10 cellular contexts compared by ENCODE assay signal in the genomic region with DNA sequence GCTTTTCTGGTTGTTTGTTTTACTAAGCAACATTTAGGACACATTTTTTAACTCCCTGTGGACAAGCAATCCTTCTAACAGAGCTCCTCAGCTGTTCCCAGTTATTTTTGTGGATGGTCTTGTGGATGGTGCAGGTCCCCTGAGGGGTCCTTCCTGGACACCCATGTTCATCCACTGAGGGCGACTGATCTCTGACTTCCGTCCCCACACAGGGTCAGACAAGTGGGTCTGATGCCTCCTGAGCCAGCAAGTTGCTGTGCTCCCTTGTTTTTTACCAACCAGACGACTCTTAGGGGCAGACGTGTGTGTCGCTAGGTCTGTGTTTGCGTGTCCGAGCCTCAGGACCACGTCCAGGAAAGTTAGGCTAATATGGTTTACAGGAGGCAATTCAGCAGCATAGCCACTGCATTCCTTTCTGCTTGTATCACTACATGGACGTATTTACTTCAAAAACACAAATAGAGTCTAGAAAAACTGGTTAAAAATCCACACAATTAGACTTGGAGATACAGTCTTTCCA.
A peak's percentile ranks its signal among the peaks of the same experiment; 100 is the strongest.
DNase-seq lines count a peak whose midpoint lies in the region; TF ChIP-seq lines count a peak whose summit lies in the region.
"Had no signal": no experiment of that assay in that cellular context is flagged by ENCODE, and none has a peak within 500 bp of the region (broad histone marks: within the 10 kb centered on the region; RNA-seq: fewer than 3 reads in every experiment).

No MANE protein-coding gene starts in this region.

- no peaks in the 10 kb centered on the region for H3K27me3 Mint-ChIP-seq in activated CD4-positive, alpha-beta T cell treated with anti-CD3 and anti-CD28 coated beads, Interleukin-2, amount 10 ng/mL, durations not matched to agents 7 days and 5 days

- TF ChIP-seq POLR2A in prostate gland (IDR thresholded peaks at IDR 0.05): no peak

- peaks cover 5% of the 10 kb centered on the region for H3K9me3 Mint-ChIP-seq in activated CD4-positive, alpha-beta T cell treated with anti-CD3 and anti-CD28 coated beads, Interleukin-2, amount 10 ng/mL, durations not matched to agents 7 days and 5 days

- TF ChIP-seq CTCF in astrocyte of the spinal cord (IDR thresholded peaks at IDR 0.05; ENCODE audit: low read depth, low read length): no peak
- TF ChIP-seq CTCF in right atrium auricular region (IDR thresholded peaks at IDR 0.05): no peak
- no peak for TF ChIP-seq CTCF in prostate gland (IDR thresholded peaks at IDR 0.05)

- H3K36me3 ChIP-seq in right atrium auricular region (no peaks in the 10 kb centered on the region), prostate gland (no peaks in the 10 kb centered on the region)

- DNase-seq in AG08395 (ENCODE audit: low spot score) (peak; percentile 82), astrocyte of the spinal cord (ENCODE audit: low read depth, low spot score) (peak; percentile 78), right atrium auricular region (ENCODE audit: low spot score) (no peak), prostate gland (ENCODE audit: low spot score) (peak; percentile 3), COLO668 (lab: John Stamatoyannopoulos, UW; ENCODE audit: unreplicated experiment) (no peak)
- no peak for DNase-seq in stimulated activated CD4-positive, alpha-beta T cell treated with anti-CD3 and anti-CD28 coated beads, Interleukin-15, amount 100 ng/mL, for 24 hours
- DNase-seq in stimulated activated CD4-positive, alpha-beta T cell treated with anti-CD3 and anti-CD28 coated beads, Interleukin-1b, Interleukin-23, amount 100 ng/mL, for 48 hours: no peak
- no peak for DNase-seq in activated CD4-positive, alpha-beta T cell treated with anti-CD3 and anti-CD28 coated beads, Interleukin-2, amount 10 ng/mL, durations not matched to agents 7 days and 5 days
- DNase-seq: activated effector memory CD4-positive, alpha-beta T cell treated with anti-CD3 and anti-CD28 coated beads, Interleukin-2, amount 50 U/mL, for 16 hours; NCI-H1436 had no signal

- POLR2A ChIA-PET in activated CD4-positive, alpha-beta T cell treated with anti-CD3 and anti-CD28 coated beads, Interleukin-2, amount 10 ng/mL, durations not matched to agents 7 days and 5 days (lab: Charles Lee): no interaction called here

- in situ Hi-C loops in astrocyte of the spinal cord (cut with HindIII; ENCODE audit: low sequenced_read_pairs): no loop called here

- intact Hi-C loops in prostate gland (cut with DNase I): no loop called here

- H3K27ac Mint-ChIP-seq in activated CD4-positive, alpha-beta T cell treated with anti-CD3 and anti-CD28 coated beads, Interleukin-2, amount 10 ng/mL, durations not matched to agents 7 days and 5 days: no peak overlapping the region

- H3K27me3 ChIP-seq in right atrium auricular region: no peaks in the 10 kb centered on the region
- H3K27me3 ChIP-seq in prostate gland (replicated peaks; ENCODE audit: insufficient read depth): no peaks in the 10 kb centered on the region

- H3K4me1 ChIP-seq in right atrium auricular region (peaks cover 0 to 39% of the 10 kb centered on the region in 2 donors), prostate gland (replicated peaks) (no peaks in the 10 kb centered on the region)

- no peak overlapping the region for H3K4me3 Mint-ChIP-seq in activated CD4-positive, alpha-beta T cell treated with anti-CD3 and anti-CD28 coated beads, Interleukin-2, amount 10 ng/mL, durations not matched to agents 7 days and 5 days

- H3K36me3 Mint-ChIP-seq in activated CD4-positive, alpha-beta T cell treated with anti-CD3 and anti-CD28 coated beads, Interleukin-2, amount 10 ng/mL, durations not matched to agents 7 days and 5 days (ENCODE audit: low read depth): peaks cover 6% of the 10 kb centered on the region

- WGBS in prostate gland: 52% methylated on average over 9 of the region's 9 CpGs

- peaks cover 3% of the 10 kb centered on the region for H3K4me1 Mint-ChIP-seq in activated CD4-positive, alpha-beta T cell treated with anti-CD3 and anti-CD28 coated beads, Interleukin-2, amount 10 ng/mL, durations not matched to agents 7 days and 5 days

- no peak overlapping the region for H3K4me3 ChIP-seq in astrocyte of the spinal cord (ENCODE audit: low read depth, low read length)
- H3K4me3 ChIP-seq in right atrium auricular region: no peak overlapping the region
- no peak overlapping the region for H3K4me3 ChIP-seq in prostate gland

- H3K9me3 ChIP-seq in right atrium auricular region: peaks cover 0 to 9% of the 10 kb centered on the region in 2 donors
- no peaks in the 10 kb centered on the region for H3K9me3 ChIP-seq in prostate gland

- H3K27ac ChIP-seq in right atrium auricular region: peak overlapping the region; percentile 57 to 64
- peak overlapping the region; percentile 49 to 59 for H3K27ac ChIP-seq in prostate gland

- CTCF ChIA-PET in activated CD4-positive, alpha-beta T cell treated with anti-CD3 and anti-CD28 coated beads, Interleukin-2, amount 10 ng/mL, durations not matched to agents 7 days and 5 days (lab: Charles Lee): interaction anchor here (1.8 kb wide), 1 partner anchor 17 kb away, joined by 5 read pairs; no protein-coding TSS in a partner anchor

Comparison
In these comparisons a context has a peak if more than half of its experiments do, and no peak if none do; other contexts are left out.
1. DNase-seq: peak in AG08395 (single experiment), astrocyte of the spinal cord (single experiment) and prostate gland (single experiment); none in right atrium auricular region (single experiment), COLO668 (single experiment), stimulated activated CD4-positive, alpha-beta T cell treated with anti-CD3 and anti-CD28 coated beads, Interleukin-15, amount 100 ng/mL, for 24 hours (single experiment), stimulated activated CD4-positive, alpha-beta T cell treated with anti-CD3 and anti-CD28 coated beads, Interleukin-1b, Interleukin-23, amount 100 ng/mL, for 48 hours (single experiment) and activated CD4-positive, alpha-beta T cell treated with anti-CD3 and anti-CD28 coated beads, Interleukin-2, amount 10 ng/mL, durations not matched to agents 7 days and 5 days (single experiment).